In the genomic region with DNA sequence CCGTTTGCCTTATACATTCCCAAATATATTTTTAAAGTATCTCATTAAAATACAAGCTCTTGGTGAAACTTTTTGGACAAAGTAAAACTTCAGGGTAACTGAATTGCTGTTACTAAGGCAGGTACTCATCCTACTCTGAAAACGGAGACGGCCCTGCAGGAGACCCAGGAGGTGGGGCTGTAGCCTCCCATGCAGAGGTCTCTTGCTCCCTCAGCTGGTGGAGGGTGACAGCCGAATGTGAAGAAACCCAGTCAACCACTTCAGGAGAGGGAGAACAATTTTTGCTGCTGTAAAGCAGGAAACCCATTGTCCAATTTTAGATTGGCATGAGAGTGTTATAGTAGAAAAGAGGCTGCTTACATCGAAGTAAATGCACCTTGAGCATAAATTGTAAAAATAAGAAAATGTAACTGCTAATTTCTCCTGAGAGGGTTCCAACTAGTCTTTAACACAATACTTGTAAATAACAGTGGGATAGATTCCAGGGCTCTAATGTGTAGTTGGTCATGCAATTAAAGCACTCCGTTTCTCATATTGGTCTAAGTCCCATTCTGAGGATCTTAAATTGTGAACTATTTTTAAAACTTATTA, we compare ENCODE assay signal across 8 cellular contexts. TPM values are rescaled to one million over a fixed set of nuclear protein-coding genes. Genes with fewer than 3 reads are reported as not detected.
A peak's percentile ranks its signal among the peaks of the same experiment; 100 is the strongest.
DNase-seq lines count a peak whose midpoint lies in the region; ATAC-seq, FAIRE-seq and TF ChIP-seq lines count a peak whose summit lies in the region.
"Not testable (repeated sequence)": the region's sequence is repeated elsewhere in the genome, so short reads cannot be mapped to it uniquely, and the experiment has no call there.

No MANE protein-coding gene starts in this region.

- H3K4me3 ChIP-seq in CD4-positive, CD25-positive, alpha-beta regulatory T cell (ENCODE audit: low read depth, low read length); WERI-Rb-1 (ENCODE audit: low read depth, low read length); brain microvascular endothelial cell (ENCODE audit: low read depth, low read length); keratinocyte (ENCODE audit: control insufficient read depth in 2 of 3, extremely low read depth in 1 of 3, insufficient read depth in 2 of 3, low read depth in 1 of 3, low read length in 3 of 3): not testable (repeated sequence)

- not testable (repeated sequence) for H3K4me2 ChIP-seq in keratinocyte (ENCODE audit: control insufficient read depth, extremely low read depth, insufficient read depth, low read depth, low read length)

- peaks cover 0 to 12% (median under 1%) of the 10 kb centered on the region in 4 donors for H3K4me1 Mint-ChIP-seq in CD4-positive, CD25-positive, alpha-beta regulatory T cell

- H3K9me3 Mint-ChIP-seq in CD4-positive, CD25-positive, alpha-beta regulatory T cell: not testable (repeated sequence)

- not testable (repeated sequence) for H3K4me1 ChIP-seq in CD4-positive, CD25-positive, alpha-beta regulatory T cell (ENCODE audit: control insufficient read depth, insufficient read depth, low read length, poor library complexity, severe bottlenecking); keratinocyte (ENCODE audit: control insufficient read depth, extremely low read depth, insufficient read depth, low read length)

- not testable (repeated sequence) for H4K20me1 ChIP-seq in keratinocyte (ENCODE audit: control insufficient read depth, extremely low read depth, insufficient read depth, low read length)

- not testable (repeated sequence) for H3K27ac Mint-ChIP-seq in CD4-positive, CD25-positive, alpha-beta regulatory T cell

- H3K36me3 ChIP-seq in CD4-positive, CD25-positive, alpha-beta regulatory T cell (ENCODE audit: control insufficient read depth, insufficient read depth, low read length); WERI-Rb-1; brain microvascular endothelial cell (replicated peaks); keratinocyte (ENCODE audit: control insufficient read depth in 2 of 2, extremely low read depth in 1 of 2, insufficient read depth in 2 of 2, low read length in 2 of 2): not testable (repeated sequence)

- H3K27me3 ChIP-seq in CD4-positive, CD25-positive, alpha-beta regulatory T cell (ENCODE audit: control insufficient read depth, insufficient read depth, low read length): peaks cover 13% of the 10 kb centered on the region
- H3K27me3 ChIP-seq in WERI-Rb-1 (ENCODE audit: insufficient read depth, low read depth, severe bottlenecking); brain microvascular endothelial cell (replicated peaks): not testable (repeated sequence)
- peaks cover 11% of the 10 kb centered on the region for H3K27me3 ChIP-seq in keratinocyte (ENCODE audit: control insufficient read depth, extremely low read depth, insufficient read depth, low read length)

- H3K27ac ChIP-seq in CD4-positive, CD25-positive, alpha-beta regulatory T cell (ENCODE audit: insufficient read depth, low read length, poor library complexity, severe bottlenecking); WERI-Rb-1; brain microvascular endothelial cell; keratinocyte (ENCODE audit: control insufficient read depth, insufficient read depth, low read length): not testable (repeated sequence)

- peaks cover 61% of the 10 kb centered on the region for H3K27me3 Mint-ChIP-seq in CD4-positive, CD25-positive, alpha-beta regulatory T cell

- peak; percentile 15 to 46 (median 42) for DNase-seq in CD4-positive, CD25-positive, alpha-beta regulatory T cell
- DNase-seq in NCI-H345 treated with DMSO at 0.1 percent for 48 hours (lab: John Stamatoyannopoulos, UW; ENCODE audit: unreplicated experiment) (peak; percentile 28), WERI-Rb-1 (peak; percentile 81), brain microvascular endothelial cell (peak; percentile 54)
- DNase-seq in keratinocyte (ENCODE audit: low read depth, low spot score): not testable (repeated sequence)
- peak; percentile 37 for DNase-seq in stimulated activated CD4-positive, alpha-beta T cell treated with anti-CD3 and anti-CD28 coated beads, Interleukin-2, amount 100 ng/mL, for 4 hours (ENCODE audit: low read depth)

- H3K9ac ChIP-seq in keratinocyte (ENCODE audit: control insufficient read depth, extremely low read depth, insufficient read depth, low read length): not testable (repeated sequence)

- H3K9me3 ChIP-seq in CD4-positive, CD25-positive, alpha-beta regulatory T cell (ENCODE audit: control insufficient read depth in 2 of 2, low read length in 2 of 2); WERI-Rb-1 (ENCODE audit: severe bottlenecking); keratinocyte (ENCODE audit: control insufficient read depth, low read depth, low read length): not testable (repeated sequence)

- not testable (repeated sequence) for H3K9me1 ChIP-seq in keratinocyte (ENCODE audit: control insufficient read depth, extremely low read depth, insufficient read depth, low read length)

- H3K36me3 Mint-ChIP-seq in CD4-positive, CD25-positive, alpha-beta regulatory T cell: not testable (repeated sequence)

- dilution Hi-C loops in keratinocyte (cut with MboI; ENCODE audit: extremely low pct_ligation_motif_present, low sequenced_read_pairs): not testable (repeated sequence)

- in situ Hi-C loops in brain microvascular endothelial cell (cut with HindIII; ENCODE audit: low pct_ligation_motif_present, low sequenced_read_pairs): not testable (repeated sequence)

- FAIRE-seq in keratinocyte (lab: Jason Lieb, UNC): not testable (repeated sequence)

- peak; percentile 50; the same call in 1 of the 2 replicates for TF ChIP-seq CTCF in WERI-Rb-1 (IDR thresholded peaks at IDR 0.05; ENCODE audit: low read depth, low read length)
- peak; percentile 53 for TF ChIP-seq CTCF in brain microvascular endothelial cell (IDR thresholded peaks at IDR 0.05; ENCODE audit: low read depth, low read length, missing control alignments)
- TF ChIP-seq CTCF in keratinocyte (optimal IDR thresholded peaks at IDR 0.05 in 1 of 3, IDR thresholded peaks at IDR 0.05 in 1 of 3, conservative IDR thresholded peaks at IDR 0.05 in 1 of 3; ENCODE audit: extremely low read depth in 1 of 3, insufficient read depth in 2 of 3, low read length in 3 of 3): peak; percentile 16 to 40 (median 24)

- not testable (repeated sequence) for H3K79me2 ChIP-seq in keratinocyte (ENCODE audit: control insufficient read depth, insufficient read depth, low read length)

- not testable (repeated sequence) for H2AFZ ChIP-seq in keratinocyte (ENCODE audit: control insufficient read depth, low read length)

- not testable (repeated sequence) for H3K4me3 Mint-ChIP-seq in CD4-positive, CD25-positive, alpha-beta regulatory T cell

- peak; percentile 86 to 91 for ATAC-seq in CD4-positive, CD25-positive, alpha-beta regulatory T cell (ENCODE audit: low read depth in 2 of 2)
- ATAC-seq in GM19395 (IDR thresholded peaks at IDR 0.05; ENCODE audit: unreplicated experiment) (peak; percentile 90), HG03342 (IDR thresholded peaks at IDR 0.05; ENCODE audit: unreplicated experiment) (peak; percentile 90)

RNA-seq across cellular contexts. Expression of gene BDP1, which starts 8.1 kb away (rescaled TPM):
- 39.3 TPM for total RNA-seq in CD4-positive, CD25-positive, alpha-beta regulatory T cell
- polyA plus RNA-seq in CD4-positive, CD25-positive, alpha-beta regulatory T cell: 1 to 10 TPM; 5.8 to 7.3 (median 6.2) TPM
- polyA plus RNA-seq in keratinocyte: 8.4 to 16.2 TPM (median 10.0 TPM) in 3 replicates
- 27.4 TPM for polyA plus RNA-seq in keratinocyte (2011; ENCODE audit: low read depth)
- polyA plus RNA-seq in keratinocyte (2011; cell fraction: cytosol; rRNA removed): 4.9 and 9.7 TPM in 2 replicates
- 19.8 and 26.5 TPM in 2 replicates for polyA plus RNA-seq in keratinocyte (2011; cell fraction: nucleus; rRNA removed)
- polyA plus RNA-seq in keratinocyte (2012; ENCODE audit: low replicate concordance): 9.4 and 10.9 TPM in 2 replicates
- 5.5 to 22.7 TPM (median 10.7 TPM) in 3 replicates for polyA minus RNA-seq in keratinocyte
- 8.1 TPM for polyA minus RNA-seq in keratinocyte (2011; cell fraction: cytosol; rRNA and poly(A)+ RNA removed)
- polyA minus RNA-seq in keratinocyte (2011; cell fraction: nucleus; rRNA and poly(A)+ RNA removed): 21.1 and 41.4 TPM in 2 replicates
